Comparison of ENCODE assay signal across 12 cellular contexts in the genomic region with DNA sequence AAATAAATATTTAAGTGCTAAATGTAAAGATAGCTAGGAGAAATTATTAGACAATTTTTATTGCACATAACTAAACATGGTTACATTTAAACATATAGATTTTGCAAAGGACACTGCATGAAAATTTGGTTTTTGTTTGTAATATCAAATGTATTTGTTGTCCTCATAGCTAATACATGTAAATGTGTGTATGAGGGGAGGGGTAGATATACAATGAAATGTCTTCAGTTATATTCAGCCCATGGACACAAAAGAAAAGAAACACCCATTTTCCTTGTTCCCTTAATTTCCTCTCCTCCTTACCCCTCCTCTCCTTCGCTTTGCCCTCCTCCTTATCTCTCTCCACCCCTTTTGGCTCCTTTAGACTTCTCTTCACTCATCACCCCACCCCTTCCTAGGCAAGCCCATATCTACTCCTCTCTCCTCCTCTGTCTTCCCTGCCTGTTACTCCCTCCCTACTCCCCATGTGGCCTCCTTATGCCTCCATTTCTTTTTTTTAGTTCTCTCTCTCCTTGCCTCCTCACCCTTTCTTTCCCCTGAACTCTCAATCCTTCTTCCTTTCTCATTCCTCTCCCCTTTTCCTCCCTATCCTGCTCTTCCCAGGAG. TPM values are rescaled to one million over a fixed set of nuclear protein-coding genes. Genes with fewer than 3 reads are reported as not detected.
DNase-seq lines count a peak whose midpoint lies in the region; ATAC-seq and TF ChIP-seq lines count a peak whose summit lies in the region.
"Had no signal": no experiment of that assay in that cellular context is flagged by ENCODE, and none has a peak within 500 bp of the region (broad histone marks: within the 10 kb centered on the region; RNA-seq: fewer than 3 reads in every experiment).

No MANE protein-coding gene starts in this region.

- H3K9me3 ChIP-seq in subcutaneous abdominal adipose tissue (ENCODE audit: control insufficient read depth in 5 of 5, low read length in 5 of 5) = no peaks in the 10 kb centered on the region

- CTCF ChIA-PET in activated naive CD4-positive, alpha-beta T cell treated with anti-CD3 and anti-CD28 coated beads for 36 hours (lab: Charles Lee) = no interaction called here

- no peak for TF ChIP-seq POLR2A in lower leg skin (IDR thresholded peaks at IDR 0.05)

- H3K27ac Mint-ChIP-seq in chondrocyte (ENCODE audit: unreplicated experiment) = peak overlapping the region; percentile 99
- no peak overlapping the region for H3K27ac Mint-ChIP-seq in activated naive CD4-positive, alpha-beta T cell treated with anti-CD3 and anti-CD28 coated beads for 36 hours

- no peak for ATAC-seq in GM19035 (IDR thresholded peaks at IDR 0.05; ENCODE audit: unreplicated experiment)
- ATAC-seq in HG03354 (IDR thresholded peaks at IDR 0.05; ENCODE audit: poor library complexity, severe bottlenecking, unreplicated experiment) = no peak

- H3K4me1 Mint-ChIP-seq in chondrocyte (ENCODE audit: low read depth) = peaks cover 46% of the 10 kb centered on the region
- H3K4me1 Mint-ChIP-seq in activated naive CD4-positive, alpha-beta T cell treated with anti-CD3 and anti-CD28 coated beads for 36 hours (ENCODE audit: low read depth) = peaks cover 19% of the 10 kb centered on the region

- 41 to 47% methylated on average over 1 of the region's 1 CpG for WGBS in lower leg skin, 2 donors

- H3K27ac ChIP-seq in subcutaneous abdominal adipose tissue (ENCODE audit: low read depth, low read length) = peak overlapping the region; percentile 99
- H3K27ac ChIP-seq: VCaP had no signal

- no peaks in the 10 kb centered on the region for H3K27me3 Mint-ChIP-seq in chondrocyte (ENCODE audit: low read depth)
- peaks cover 32% of the 10 kb centered on the region for H3K27me3 Mint-ChIP-seq in activated naive CD4-positive, alpha-beta T cell treated with anti-CD3 and anti-CD28 coated beads for 36 hours (ENCODE audit: low read depth)

- TF ChIP-seq CTCF in chondrocyte (IDR thresholded peaks at IDR 0.05) (no peak), lower leg skin (IDR thresholded peaks at IDR 0.05) (no peak)

- H3K27me3 ChIP-seq in subcutaneous abdominal adipose tissue (ENCODE audit: control insufficient read depth in 5 of 5, insufficient read depth in 4 of 5, low read length in 5 of 5) = no peaks in the 10 kb centered on the region

- H3K9me3 Mint-ChIP-seq in chondrocyte (ENCODE audit: low read depth) = no peaks in the 10 kb centered on the region
- no peaks in the 10 kb centered on the region for H3K9me3 Mint-ChIP-seq in activated naive CD4-positive, alpha-beta T cell treated with anti-CD3 and anti-CD28 coated beads for 36 hours

- peak overlapping the region; percentile 72 to 95 (median 77) for H3K9ac ChIP-seq in subcutaneous abdominal adipose tissue (ENCODE audit: low read length in 5 of 5)

- H3K4me1 ChIP-seq in subcutaneous abdominal adipose tissue (ENCODE audit: control insufficient read depth in 5 of 5, insufficient read depth in 5 of 5, low read length in 5 of 5) = peaks cover 2 to 33% (median 15%) of the 10 kb centered on the region in 5 donors

- intact Hi-C loops in lower leg skin (cut with DNase I; ENCODE audit: low total_unique reads) = no loop called here
- intact Hi-C loops in activated naive CD4-positive, alpha-beta T cell treated with anti-CD3 and anti-CD28 coated beads for 36 hours (cut with micrococcal nuclease) = loop anchor here (5.0 to 10.0 kb wide), 3 partner anchors 327 to 679 kb away; no protein-coding TSS in a partner anchor

- H3K4me3 Mint-ChIP-seq in chondrocyte (ENCODE audit: unreplicated experiment) = peak overlapping the region; percentile 100
- no peak overlapping the region for H3K4me3 Mint-ChIP-seq in activated naive CD4-positive, alpha-beta T cell treated with anti-CD3 and anti-CD28 coated beads for 36 hours

- peaks cover 25% of the 10 kb centered on the region for H3K36me3 Mint-ChIP-seq in chondrocyte (ENCODE audit: low read depth)
- no peaks in the 10 kb centered on the region for H3K36me3 Mint-ChIP-seq in activated naive CD4-positive, alpha-beta T cell treated with anti-CD3 and anti-CD28 coated beads for 36 hours (ENCODE audit: low read depth)

- H3K36me3 ChIP-seq in subcutaneous abdominal adipose tissue (ENCODE audit: control insufficient read depth in 5 of 5, insufficient read depth in 5 of 5, low read length in 5 of 5) = no peaks in the 10 kb centered on the region

- DNase-seq in HCEC 1CT (peak; percentile 97), chondrocyte (ENCODE audit: low spot score) (no peak), lower leg skin (ENCODE audit: low spot score in 2 of 2) (peak in 1 of 2 donors; percentile 60), GF-D8 (lab: John Stamatoyannopoulos, UW) (no peak)
- no peak for DNase-seq in activated naive CD4-positive, alpha-beta T cell treated with anti-CD3 and anti-CD28 coated beads for 36 hours
- DNase-seq: NCI-H2029; stimulated activated CD4-positive, alpha-beta T cell treated with anti-CD3 and anti-CD28 coated beads, Interleukin-15, amount 100 ng/mL, for 24 hours had no signal

- peak overlapping the region; percentile 14 for H3K4me3 ChIP-seq in lower leg skin (ENCODE audit: low read depth, poor library complexity, severe bottlenecking)
- H3K4me3 ChIP-seq in subcutaneous abdominal adipose tissue (ENCODE audit: low read depth in 1 of 5, low read length in 5 of 5) = peak overlapping the region; percentile 65 to 86 (median 78)

RNA-seq across cellular contexts. Expression of gene COL3A1, which starts 1.4 kb away (rescaled TPM):
- total RNA-seq in chondrocyte (7,827 to 10,007 TPM (median 8,099 TPM) in 3 replicates), lower leg skin (100 to 1,000 TPM in 1 of 4 donors, 10 to 100 TPM in 3; 16.7 to 142 (median 24.9) TPM)
- not detected for total RNA-seq in activated naive CD4-positive, alpha-beta T cell treated with anti-CD3 and anti-CD28 coated beads for 36 hours
- total RNA-seq: dermis microvascular lymphatic vessel endothelial cell had no signal

Comparison
In these comparisons a context has a peak if more than half of its experiments do, and no peak if none do; other contexts are left out.
1. RNA of gene COL3A1, which starts 1.4 kb away (total RNA-seq): 7,827 to 10,007 TPM in chondrocyte; 16.7 to 142 TPM in lower leg skin and not detected in activated naive CD4-positive, alpha-beta T cell treated with anti-CD3 and anti-CD28 coated beads for 36 hours; every median in the first group is over 10 times any median in the second.